17 cellular contexts compared by ENCODE assay signal in the genomic region with DNA sequence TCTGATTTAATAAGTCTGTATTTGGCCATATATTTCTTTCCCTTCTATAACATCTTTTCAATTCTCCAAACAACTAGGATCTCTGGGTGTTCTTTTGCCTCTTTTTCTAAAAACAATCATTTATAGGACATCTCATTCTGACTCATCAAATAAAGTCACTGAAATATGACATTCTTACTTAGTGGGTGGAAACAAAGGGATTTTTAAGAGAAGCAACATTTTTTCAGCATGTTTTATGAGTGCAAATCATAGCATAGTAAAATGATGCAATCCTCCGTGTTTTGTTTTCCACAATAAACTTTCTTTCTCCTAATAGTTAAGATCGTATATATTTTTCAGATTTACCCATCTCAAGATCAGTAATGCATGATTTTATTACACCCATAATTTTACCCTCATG.
A peak's percentile ranks its signal among the peaks of the same experiment; 100 is the strongest.
DNase-seq lines count a peak whose midpoint lies in the region; ATAC-seq and TF ChIP-seq lines count a peak whose summit lies in the region.
"Had no signal": no experiment of that assay in that cellular context is flagged by ENCODE, and none has a peak within 500 bp of the region (broad histone marks: within the 10 kb centered on the region; RNA-seq: fewer than 3 reads in every experiment).

No MANE protein-coding gene starts in this region.

- no peaks in the 10 kb centered on the region for H3K27me3 ChIP-seq in ACC112 (ENCODE audit: insufficient read depth, low read length)
- H3K27me3 ChIP-seq in adipocyte (replicated peaks; ENCODE audit: control insufficient read depth, insufficient read depth, low read length): no peaks in the 10 kb centered on the region
- H3K27me3 ChIP-seq in lower lobe of right lung (ENCODE audit: low read depth): no peaks in the 10 kb centered on the region
- H3K27me3 ChIP-seq: body of pancreas, thyroid gland had no signal

- H3K4me3 Mint-ChIP-seq in HFFc6: peak overlapping the region; percentile 73
- H3K4me3 Mint-ChIP-seq: activated CD4-positive, alpha-beta T cell treated with anti-CD3 and anti-CD28 coated beads, Interleukin-2, amount 10 ng/mL, durations not matched to agents 7 days and 5 days; effector memory CD8-positive, alpha-beta T cell had no signal

- peak; percentile 71 for DNase-seq in HFFc6
- peak; percentile 75 for DNase-seq in adipocyte (ENCODE audit: low read depth)
- peak; percentile 58 to 80 for DNase-seq in foreskin fibroblast
- DNase-seq in GDM1 (lab: John Stamatoyannopoulos, UW): no peak
- no peak for DNase-seq in lower lobe of right lung
- DNase-seq in GM13977 (ENCODE audit: low spot score): no peak
- DNase-seq: activated CD4-positive, alpha-beta T cell treated with anti-CD3 and anti-CD28 coated beads, Interleukin-2, amount 10 ng/mL, durations not matched to agents 7 days and 5 days; body of pancreas; DMS153; effector memory CD8-positive, alpha-beta T cell; NCI-H1436 treated with DMSO at 0.1 percent for 48 hours; NCI-H510A treated with DMSO at 0.1 percent for 48 hours; nucleus accumbens; T1000; thyroid gland had no signal

- H3K9me3 Mint-ChIP-seq in HFFc6: peaks cover 5% of the 10 kb centered on the region; the same call in 1 of the 2 replicates

- H3K4me1 ChIP-seq in ACC112 (ENCODE audit: control insufficient read depth, insufficient read depth, low read length, unreplicated experiment) (peaks cover 15% of the 10 kb centered on the region), adipocyte (ENCODE audit: control insufficient read depth, insufficient read depth, low read length) (peaks cover 6% of the 10 kb centered on the region), lower lobe of right lung (peaks cover 6% of the 10 kb centered on the region)
- H3K4me1 ChIP-seq: body of pancreas, thyroid gland had no signal

- no peak overlapping the region for H3K9ac ChIP-seq in adipocyte (ENCODE audit: low read length)

- peaks cover 15% of the 10 kb centered on the region for H3K36me3 Mint-ChIP-seq in HFFc6 (ENCODE audit: low read depth)

- H3K27me3 Mint-ChIP-seq in HFFc6 (ENCODE audit: insufficient read depth): no peaks in the 10 kb centered on the region
- H3K27me3 Mint-ChIP-seq: activated CD4-positive, alpha-beta T cell treated with anti-CD3 and anti-CD28 coated beads, Interleukin-2, amount 10 ng/mL, durations not matched to agents 7 days and 5 days; effector memory CD8-positive, alpha-beta T cell had no signal

- ATAC-seq in HG02610 (IDR thresholded peaks at IDR 0.05; ENCODE audit: unreplicated experiment) (no peak), lower lobe of right lung (no peak)
- ATAC-seq: body of pancreas; effector memory CD8-positive, alpha-beta T cell had no signal

- in situ Hi-C loops in GM13977 (cut with MboI; ENCODE audit: low pct_unique_long_range_greater_than_20kb, low sequenced_read_pairs, unreplicated experiment): no loop called here

- H3K9me3 ChIP-seq in adipocyte (ENCODE audit: control insufficient read depth, low read length) (no peaks in the 10 kb centered on the region), lower lobe of right lung (no peaks in the 10 kb centered on the region)
- H3K9me3 ChIP-seq: body of pancreas, thyroid gland had no signal

- TF ChIP-seq CTCF in HFFc6 (IDR thresholded peaks at IDR 0.05): no peak
- no peak for TF ChIP-seq CTCF in foreskin fibroblast (IDR thresholded peaks at IDR 0.05; ENCODE audit: low read depth, low read length)
- TF ChIP-seq CTCF in lower lobe of right lung (IDR thresholded peaks at IDR 0.05): no peak
- TF ChIP-seq CTCF in GM13977 (IDR thresholded peaks at IDR 0.05; ENCODE audit: extremely low read depth, insufficient read depth, missing control alignments): no peak

- H2AFZ ChIP-seq in ACC112 (ENCODE audit: low read length, unreplicated experiment): peak overlapping the region; percentile 2

- H3K4me3 ChIP-seq in ACC112 (ENCODE audit: low read depth, low read length) (peak overlapping the region; percentile 67), adipocyte (ENCODE audit: low read length) (peak overlapping the region; percentile 67), foreskin fibroblast (ENCODE audit: low read depth in 1 of 2, low read length in 2 of 2) (no peak overlapping the region), lower lobe of right lung (no peak overlapping the region)
- H3K4me3 ChIP-seq: body of pancreas, thyroid gland had no signal

- H3K27ac Mint-ChIP-seq in HFFc6: peak overlapping the region; percentile 20
- H3K27ac Mint-ChIP-seq: activated CD4-positive, alpha-beta T cell treated with anti-CD3 and anti-CD28 coated beads, Interleukin-2, amount 10 ng/mL, durations not matched to agents 7 days and 5 days; effector memory CD8-positive, alpha-beta T cell had no signal

- intact Hi-C loops in lower lobe of right lung (cut with DNase I): no loop called here

- H3K4me1 Mint-ChIP-seq in HFFc6 (ENCODE audit: low read depth): peaks cover 22% of the 10 kb centered on the region
- H3K4me1 Mint-ChIP-seq: activated CD4-positive, alpha-beta T cell treated with anti-CD3 and anti-CD28 coated beads, Interleukin-2, amount 10 ng/mL, durations not matched to agents 7 days and 5 days had no signal

- no peaks in the 10 kb centered on the region for H3K79me2 ChIP-seq in ACC112 (ENCODE audit: control insufficient read depth, insufficient read depth, low read length, unreplicated experiment)

- H3K27ac ChIP-seq in ACC112 (ENCODE audit: low read depth, low read length): peak overlapping the region; percentile 74
- H3K27ac ChIP-seq in lower lobe of right lung: no peak overlapping the region
- H3K27ac ChIP-seq: body of pancreas, thyroid gland had no signal

- no peaks in the 10 kb centered on the region for H3K36me3 ChIP-seq in ACC112 (ENCODE audit: insufficient read depth, low read length)
- no peaks in the 10 kb centered on the region for H3K36me3 ChIP-seq in adipocyte (ENCODE audit: control insufficient read depth, insufficient read depth, low read length, severe bottlenecking)
- H3K36me3 ChIP-seq in lower lobe of right lung: no peaks in the 10 kb centered on the region
- H3K36me3 ChIP-seq: thyroid gland had no signal

Comparison
In these comparisons a context has a peak if more than half of its experiments do, and no peak if none do; other contexts are left out.
1. H3K4me3 ChIP-seq: peak in ACC112 (single experiment) and adipocyte (single experiment); none in foreskin fibroblast (0 of 2) and lower lobe of right lung (single experiment).
2. DNase-seq: peak in HFFc6 (single experiment), adipocyte (single experiment) and foreskin fibroblast (2 of 2); none in GDM1 (single experiment), lower lobe of right lung (single experiment) and GM13977 (single experiment).